Comparison of ENCODE assay signal across 21 cellular contexts in the genomic region with DNA sequence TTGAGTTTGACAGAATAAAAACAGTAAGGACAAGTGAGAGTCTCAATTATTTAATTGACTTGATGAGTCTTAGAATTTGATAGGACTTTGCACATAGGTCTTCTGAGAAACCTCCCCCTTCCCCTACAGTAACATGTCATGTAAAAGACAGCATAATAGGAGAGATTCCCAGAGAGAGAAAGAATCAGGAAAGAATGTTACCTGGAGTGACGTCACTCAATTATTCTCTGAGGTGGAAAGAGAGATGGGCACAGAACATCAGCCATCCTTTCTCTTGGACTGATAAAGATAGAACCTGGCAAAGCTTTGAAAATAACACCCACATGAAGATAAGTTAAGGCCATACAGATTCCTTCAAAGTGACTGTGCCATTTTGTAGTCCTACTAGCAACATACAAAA. TPM values are rescaled to one million over a fixed set of nuclear protein-coding genes. Genes with fewer than 3 reads are reported as not detected.
DNase-seq lines count a peak whose midpoint lies in the region; ATAC-seq, FAIRE-seq and TF ChIP-seq lines count a peak whose summit lies in the region.
"Had no signal": no experiment of that assay in that cellular context is flagged by ENCODE, and none has a peak within 500 bp of the region (broad histone marks: within the 10 kb centered on the region; RNA-seq: fewer than 3 reads in every experiment).

No MANE protein-coding gene starts in this region.

- TF ChIP-seq RAD21 in HepG2 (CRISPR knock-in tag; IDR thresholded peaks at IDR 0.05) (no peak), K562 (CRISPR knock-in tag; conservative IDR thresholded peaks at IDR 0.05 in 1 of 2, IDR thresholded peaks at IDR 0.05 in 1 of 2) (no peak)

- BruUV-seq in HepG2 (replicated peaks; lab: Mats Ljungman, UMichigan): no TSS peak
- no TSS peak for BruUV-seq in K562 (replicated peaks; lab: Mats Ljungman, UMichigan)

- TF ChIP-seq EP300 in HepG2 (IDR thresholded peaks at IDR 0.05; ENCODE audit: low read depth in 2 of 2, low read length in 2 of 2) (no peak), HepG2 (CRISPR knock-in tag; IDR thresholded peaks at IDR 0.05; ENCODE audit: borderline replicate concordance) (no peak), K562 (IDR thresholded peaks at IDR 0.05; ENCODE audit: low read length) (no peak), stomach (IDR thresholded peaks at IDR 0.05) (no peak)

- H3K9ac ChIP-seq in HepG2 (ENCODE audit: insufficient read depth, low read depth, low read length): no peak overlapping the region
- no peak overlapping the region for H3K9ac ChIP-seq in K562 (ENCODE audit: insufficient read depth in 1 of 2, low read depth in 2 of 2, low read length in 2 of 2)
- H3K9ac ChIP-seq: BLaER1 treated with 17β-estradiol and CSF1 and Interleukin-3, amounts not matched to agents 10 nM and 100 nM had no signal

- H3K36me3 ChIP-seq in HepG2 (replicated peaks in 1 of 2; ENCODE audit: control insufficient read depth in 1 of 2, insufficient read depth in 2 of 2, low read length in 2 of 2) (no peaks in the 10 kb centered on the region), right lobe of liver (no peaks in the 10 kb centered on the region), K562 (ENCODE audit: control insufficient read depth, insufficient read depth, low read length) (no peaks in the 10 kb centered on the region), thoracic aorta (no peaks in the 10 kb centered on the region), stomach (no peaks in the 10 kb centered on the region), esophagus squamous epithelium (no peaks in the 10 kb centered on the region)
- H3K36me3 ChIP-seq: BLaER1 treated with 17β-estradiol and CSF1 and Interleukin-3, amounts not matched to agents 10 nM and 100 nM had no signal

- no peak for DNase-seq in HepG2 (ENCODE audit: low spot score)
- no peak for DNase-seq in right lobe of liver
- DNase-seq in K562 (ENCODE audit: extremely low read depth in 1 of 4, low spot score in 3 of 4): no peak
- no peak for DNase-seq in thoracic aorta (ENCODE audit: low spot score)
- DNase-seq in stomach: no peak
- no peak for DNase-seq in esophagus squamous epithelium (lab: John Stamatoyannopoulos, UW)
- DNase-seq: AML-193; Caco-2; Calu3; CD4-positive, alpha-beta T cell; CD8-positive, alpha-beta T cell; DMS79 treated with DMSO at 0.1 percent for 48 hours; GF-D8 had no signal

- CTCF ChIA-PET in HepG2 (lab: Yijun Ruan, JAX; ENCODE audit: low intra/inter-chr PET ratio, low total read pairs): no interaction called here
- CTCF ChIA-PET in K562 (lab: Yijun Ruan, JAX; ENCODE audit: low intra/inter-chr PET ratio): no interaction called here

- TF ChIP-seq POLR2A in HepG2 (IDR thresholded peaks at IDR 0.05; ENCODE audit: insufficient read depth in 1 of 2, low read depth in 2 of 2, low read length in 2 of 2): no peak
- TF ChIP-seq POLR2A in right lobe of liver (IDR thresholded peaks at IDR 0.05): no peak
- no peak for TF ChIP-seq POLR2A in K562 (conservative IDR thresholded peaks at IDR 0.05)
- TF ChIP-seq POLR2A in stomach (IDR thresholded peaks at IDR 0.05): no peak
- TF ChIP-seq POLR2A in esophagus squamous epithelium (IDR thresholded peaks at IDR 0.05): no peak

- WGBS in HepG2 (ENCODE audit: low lambda C conversion rate): 69% methylated on average over 1 of the region's 1 CpG
- WGBS in right lobe of liver (ENCODE audit: insufficient coverage, low coverage, low lambda C conversion rate, missing lambda C conversion rate): 86% methylated on average over 1 of the region's 1 CpG
- 0% methylated on average over 1 of the region's 1 CpG for WGBS in K562 (ENCODE audit: insufficient coverage, low coverage, missing lambda C conversion rate)
- 90 to 100% (median 96%) methylated on average over 1 of the region's 1 CpG for WGBS in stomach, 5 donors
- WGBS in esophagus squamous epithelium, 2 donors: 82 to 90% methylated on average over 1 of the region's 1 CpG

- H3K27ac ChIP-seq in HepG2 (ENCODE audit: extremely low read length, insufficient read depth, low read length) (no peak overlapping the region), right lobe of liver (no peak overlapping the region), K562 (ENCODE audit: extremely low read depth, low read depth, low read length) (no peak overlapping the region), thoracic aorta (peak overlapping the region; percentile 33 to 58), stomach (no peak overlapping the region), esophagus squamous epithelium (no peak overlapping the region)
- H3K27ac ChIP-seq: 22Rv1; A549; BLaER1 treated with 17β-estradiol and CSF1 and Interleukin-3, amounts not matched to agents 10 nM and 100 nM; C4-2B had no signal

- H3K4me2 ChIP-seq in HepG2 (ENCODE audit: low read depth, low read length) (no peak overlapping the region), K562 (ENCODE audit: insufficient read depth, low read length) (no peak overlapping the region)
- H3K4me2 ChIP-seq: A549; BLaER1 treated with 17β-estradiol and CSF1 and Interleukin-3, amounts not matched to agents 10 nM and 100 nM had no signal

- FAIRE-seq in HepG2 (lab: Jason Lieb, UNC): no peak
- no peak for FAIRE-seq in K562 (lab: Jason Lieb, UNC)
- FAIRE-seq: A549, G401.6, GM12891, GM18507 had no signal

- H3K9me3 ChIP-seq in HepG2 (ENCODE audit: low read length) (no peaks in the 10 kb centered on the region), right lobe of liver (no peaks in the 10 kb centered on the region), K562 (replicated peaks; ENCODE audit: control insufficient read depth, insufficient read depth, low read depth, low read length) (no peaks in the 10 kb centered on the region), thoracic aorta (no peaks in the 10 kb centered on the region), stomach (no peaks in the 10 kb centered on the region), esophagus squamous epithelium (peaks cover 0 to 5% (median 0%) of the 10 kb centered on the region in 3 donors)
- H3K9me3 ChIP-seq: A549, Caco-2 had no signal

- no peak for TF ChIP-seq CTCF in HepG2 (CRISPR knock-in tag; IDR thresholded peaks at IDR 0.05)
- TF ChIP-seq CTCF in right lobe of liver (IDR thresholded peaks at IDR 0.05): no peak
- TF ChIP-seq CTCF in K562 (IDR thresholded peaks at IDR 0.05 in 2 of 3, conservative IDR thresholded peaks at IDR 0.05 in 1 of 3; ENCODE audit: insufficient read depth in 2 of 3, low read depth in 1 of 3, low read length in 3 of 3): no peak
- no peak for TF ChIP-seq CTCF in thoracic aorta (IDR thresholded peaks at IDR 0.05)
- TF ChIP-seq CTCF in stomach (IDR thresholded peaks at IDR 0.05): no peak
- TF ChIP-seq CTCF in esophagus squamous epithelium (IDR thresholded peaks at IDR 0.05): no peak

- POLR2A ChIA-PET in HepG2 (lab: Yijun Ruan, JAX) (no interaction called here), K562 (lab: Yijun Ruan, JAX) (no interaction called here)

- H3K4me1 ChIP-seq in HepG2 (ENCODE audit: insufficient read depth, low read length): peaks cover 9% of the 10 kb centered on the region
- H3K4me1 ChIP-seq in right lobe of liver: no peaks in the 10 kb centered on the region
- H3K4me1 ChIP-seq in K562 (replicated peaks in 1 of 2; ENCODE audit: control insufficient read depth in 2 of 2, insufficient read depth in 2 of 2, low read length in 2 of 2): no peaks in the 10 kb centered on the region
- peaks cover 31 to 49% of the 10 kb centered on the region in 2 donors for H3K4me1 ChIP-seq in thoracic aorta (ENCODE audit: control insufficient read depth in 1 of 2, low read depth in 2 of 2)
- H3K4me1 ChIP-seq in stomach: no peaks in the 10 kb centered on the region
- no peaks in the 10 kb centered on the region for H3K4me1 ChIP-seq in esophagus squamous epithelium
- H3K4me1 ChIP-seq: A549; BLaER1 treated with 17β-estradiol and CSF1 and Interleukin-3, amounts not matched to agents 10 nM and 100 nM had no signal

- in situ Hi-C loops in HepG2 (cut with HindIII; ENCODE audit: extremely low pct_ligation_motif_present, low pct_unique_long_range_greater_than_20kb): no loop called here
- in situ Hi-C loops in K562 (cut with MboI): no loop called here

- intact Hi-C loops in HepG2 (cut with micrococcal nuclease; ENCODE audit: unreplicated experiment): no loop called here
- intact Hi-C loops in right lobe of liver (cut with DNase I): no loop called here
- intact Hi-C loops in K562 (cut with micrococcal nuclease): no loop called here
- intact Hi-C loops in stomach (cut with DNase I; ENCODE audit: low total_unique reads): no loop called here
- intact Hi-C loops in esophagus squamous epithelium (cut with DNase I): no loop called here

- H3K9me1 ChIP-seq in K562 (ENCODE audit: control insufficient read depth, insufficient read depth, low read length): no peaks in the 10 kb centered on the region

- H2AFZ ChIP-seq in HepG2 (ENCODE audit: low read length) (no peak overlapping the region), K562 (ENCODE audit: low read depth, low read length) (no peak overlapping the region)

- no peaks in the 10 kb centered on the region for H3K79me2 ChIP-seq in HepG2 (ENCODE audit: insufficient read depth, low read length)
- H3K79me2 ChIP-seq in K562 (ENCODE audit: control insufficient read depth, insufficient read depth, low read length): no peaks in the 10 kb centered on the region

- H4K20me1 ChIP-seq in HepG2 (ENCODE audit: insufficient read depth, low read length) (no peaks in the 10 kb centered on the region), K562 (replicated peaks; ENCODE audit: control insufficient read depth, insufficient read depth, low read length) (no peaks in the 10 kb centered on the region)
- H4K20me1 ChIP-seq: BLaER1 treated with 17β-estradiol and CSF1 and Interleukin-3, amounts not matched to agents 10 nM and 100 nM had no signal

- ATAC-seq in HepG2 (no peak), right lobe of liver (no peak), K562 (no peak), thoracic aorta (ENCODE audit: insufficient number of reproducible peaks, low FRiP score, low read depth) (no peak)
- ATAC-seq: A549; CD8-positive, alpha-beta T cell had no signal

- H3K27me3 ChIP-seq in HepG2 (ENCODE audit: control insufficient read depth in 1 of 2, insufficient read depth in 2 of 2, low read length in 2 of 2) (no peaks in the 10 kb centered on the region), right lobe of liver (no peaks in the 10 kb centered on the region), K562 (ENCODE audit: control insufficient read depth in 2 of 2, insufficient read depth in 2 of 2, low read length in 2 of 2) (no peaks in the 10 kb centered on the region), thoracic aorta (replicated peaks; ENCODE audit: insufficient read depth) (no peaks in the 10 kb centered on the region), stomach (no peaks in the 10 kb centered on the region), esophagus squamous epithelium (no peaks in the 10 kb centered on the region)
- H3K27me3 ChIP-seq: BLaER1 treated with 17β-estradiol and CSF1 and Interleukin-3, amounts not matched to agents 10 nM and 100 nM had no signal

- H3K4me3 ChIP-seq in HepG2 (replicated peaks in 1 of 3; ENCODE audit: insufficient read depth in 1 of 3, low read depth in 2 of 3, low read length in 3 of 3): no peak overlapping the region
- H3K4me3 ChIP-seq in right lobe of liver: no peak overlapping the region
- no peak overlapping the region for H3K4me3 ChIP-seq in K562
- H3K4me3 ChIP-seq in thoracic aorta: no peak overlapping the region
- H3K4me3 ChIP-seq in stomach: no peak overlapping the region
- H3K4me3 ChIP-seq in esophagus squamous epithelium: no peak overlapping the region
- H3K4me3 ChIP-seq: A549; BLaER1 treated with 17β-estradiol and CSF1 and Interleukin-3, amounts not matched to agents 10 nM and 100 nM had no signal

RNA-seq across cellular contexts. Expression of gene FRZB, which starts 19.3 kb away (rescaled TPM):
- total RNA-seq in HepG2 (2016; rRNA removed; fragmentation: Illumina TruSeq; extraction: Trizol) (0.04 TPM in 1 of 2 replicates, not detected in the other), right lobe of liver (under 1 TPM; 0.14 to 0.93 (median 0.59) TPM), K562 (2014; rRNA removed) (not detected in 2 replicates), K562 (2014; rRNA removed; fragmentation: Illumina TruSeq; extraction: Trizol) (0.06 TPM in 1 of 2 replicates, not detected in the other), K562 (2015; rRNA removed; fragmentation: Illumina TruSeq; extraction: Trizol) (not detected in 2 replicates), K562 (2021) (not detected in 2 replicates), thoracic aorta (100 to 1,000 TPM; 140 to 203 TPM), stomach (10 to 100 TPM in 3 of 5 donors, 1 to 10 TPM in 2; 5.8 to 85.3 (median 13.6) TPM), esophagus squamous epithelium (1 to 10 TPM in 1 of 4 donors, under 1 TPM in 2, not detected in 1; 0.53 to 1.7 (median 0.57) TPM)
- total RNA-seq in HepG2 (2016; cell fraction: cytosol; rRNA removed; fragmentation: Illumina TruSeq; extraction: Trizol; ENCODE audit: low read depth): not detected in 2 replicates
- 0.04 TPM in 1 of 2 replicates, not detected in the other for total RNA-seq in HepG2 (2016; cell fraction: insoluble cytoplasmic fraction; rRNA removed; fragmentation: Illumina TruSeq; extraction: Trizol)
- total RNA-seq in HepG2 (2016; cell fraction: membrane; rRNA removed; fragmentation: Illumina TruSeq; extraction: Trizol): 0.03 TPM in 1 of 2 replicates, not detected in the other
- total RNA-seq in HepG2 (2016; cell fraction: nucleus; rRNA removed; fragmentation: Illumina TruSeq; extraction: Trizol): 0.16 and 0.25 TPM in 2 replicates
- polyA plus RNA-seq in HepG2 (2011; rRNA removed) (0.86 and 1.2 TPM in 2 replicates), K562 (2011; rRNA removed) (0.01 and 0.11 TPM in 2 replicates), K562 (2014; fragmentation: Illumina TruSeq; extraction: Trizol) (0.03 and 0.08 TPM in 2 replicates), K562 (2014; fragmentation: Nextera tagmentation; extraction: Ambion mirVana) (not detected), K562 (2014; rRNA removed) (0.03 and 0.05 TPM in 2 replicates), stomach (1 to 10 TPM in 1 of 3 donors, under 1 TPM in 2; 0.76 to 5.0 (median 0.87) TPM)
- 0.67 and 0.68 TPM in 2 replicates for polyA plus RNA-seq in HepG2 (2011; cell fraction: cytosol; rRNA removed)
- polyA plus RNA-seq in HepG2 (2011; cell fraction: nucleus; rRNA removed): 0.74 and 0.85 TPM in 2 replicates
- polyA plus RNA-seq in HepG2 (2012): 1.0 and 1.8 TPM in 2 replicates
- 0.03 and 0.09 TPM in 2 replicates for polyA plus RNA-seq in HepG2 (2016; cell fraction: cytosol; fragmentation: Illumina TruSeq; extraction: Trizol; ENCODE audit: low read depth)
- polyA plus RNA-seq in HepG2 (2016; cell fraction: insoluble cytoplasmic fraction; fragmentation: Illumina TruSeq; extraction: Trizol; ENCODE audit: low read depth): 0.07 and 0.08 TPM in 2 replicates
- polyA plus RNA-seq in HepG2 (2016; cell fraction: membrane; fragmentation: Illumina TruSeq; extraction: Trizol; ENCODE audit: low read depth): not detected in 2 replicates
- 0.14 and 0.28 TPM in 2 replicates for polyA plus RNA-seq in HepG2 (2016; cell fraction: nucleus; fragmentation: Illumina TruSeq; extraction: Trizol; ENCODE audit: insufficient read depth, low read depth)
- 1.2 TPM in 1 of 2 replicates, not detected in the other for polyA minus RNA-seq in HepG2 (2011; rRNA and poly(A)+ RNA removed; ENCODE audit: low replicate concordance)
- 0.53 and 0.69 TPM in 2 replicates for polyA minus RNA-seq in HepG2 (2011; cell fraction: cytosol; rRNA and poly(A)+ RNA removed)
- polyA minus RNA-seq in HepG2 (2011; cell fraction: nucleus; rRNA and poly(A)+ RNA removed): 1.4 and 1.6 TPM in 2 replicates
- 0.12 and 0.44 TPM in 2 replicates for total RNA-seq in K562 (2011; cell fraction: chromatin; rRNA removed; ENCODE audit: low replicate concordance)
- 0.17 and 0.26 TPM in 2 replicates for total RNA-seq in K562 (2011; cell fraction: nucleolus; rRNA removed)
- 0.15 and 0.38 TPM in 2 replicates for total RNA-seq in K562 (2011; cell fraction: nucleoplasm; rRNA removed)
- polyA plus RNA-seq in K562 (2011; cell fraction: cytosol; rRNA removed): 0.01 TPM in 1 of 2 replicates, not detected in the other
- 0.21 and 0.34 TPM in 2 replicates for polyA plus RNA-seq in K562 (2011; cell fraction: nucleus; rRNA removed)
- polyA plus RNA-seq in K562 (2012): 0.03 and 0.11 TPM in 2 replicates
- 0.06 TPM in 1 of 2 replicates, not detected in the other for polyA minus RNA-seq in K562 (2011; rRNA and poly(A)+ RNA removed)
- polyA minus RNA-seq in K562 (2011; cell fraction: cytosol; rRNA and poly(A)+ RNA removed): not detected in 2 replicates
- 0.13 and 0.22 TPM in 2 replicates for polyA minus RNA-seq in K562 (2011; cell fraction: nucleus; rRNA and poly(A)+ RNA removed)
- total RNA-seq: B cell; Caco-2; CD4-positive, alpha-beta T cell; CD8-positive, alpha-beta T cell had no signal

Comparison
In these comparisons a context has a peak if more than half of its experiments do, and no peak if none do; other contexts are left out.
1. H3K27ac ChIP-seq: peak in thoracic aorta (2 of 2); none in HepG2 (single experiment), right lobe of liver (0 of 3), K562 (single experiment), stomach (0 of 5) and esophagus squamous epithelium (0 of 4).